25 cellular contexts compared by ENCODE assay signal in genomic region chr2:39532933-39533332, GRCh38.
DNase-seq lines count a peak whose midpoint lies in the region; FAIRE-seq and TF ChIP-seq lines count a peak whose summit lies in the region.
"Had no signal": no experiment of that assay in that cellular context is flagged by ENCODE, and none has a peak within 500 bp of the region (broad histone marks: within the 10 kb centered on the region; RNA-seq: fewer than 3 reads in every experiment).

No MANE protein-coding gene starts in this region.

- no peak for TF ChIP-seq RAD21 in H1 (IDR thresholded peaks at IDR 0.05 in 1 of 2, conservative IDR thresholded peaks at IDR 0.05 in 1 of 2; ENCODE audit: low read depth in 2 of 2, low read length in 2 of 2)

- H2BK15ac ChIP-seq in H1 (ENCODE audit: low read length) (no peak overlapping the region), mesenchymal stem cell (ENCODE audit: low read depth, poor library complexity, severe bottlenecking) (no peak overlapping the region)

- peaks cover 0 to 2% (median 0%) of the 10 kb centered on the region in 4 experiments; a peak in 1 of 7 replicates for H3K4me1 ChIP-seq in H1 (replicated peaks in 1 of 4; ENCODE audit: control insufficient read depth in 3 of 4, insufficient read depth in 4 of 4, low read length in 3 of 4)
- H3K4me1 ChIP-seq in mesenchymal stem cell (ENCODE audit: control insufficient read depth, insufficient read depth, low read depth, low read length) = peaks cover 5% of the 10 kb centered on the region
- H3K4me1 ChIP-seq: BE2C had no signal

- peaks cover 4% of the 10 kb centered on the region for H3K4me1 Mint-ChIP-seq in activated T-helper 2 cell treated with anti-CD3 and anti-CD28 coated beads, Interferon-gamma antibody, Interleukin-2, Interleukin-4, amounts not matched to agents 10 μg/mL and 5 μg/mL and 100 μg/mL, durations not matched to agents 14 hours and 24 hours and 36 hours (ENCODE audit: low read depth)
- H3K4me1 Mint-ChIP-seq: CD14-positive monocyte; CD8-positive, alpha-beta memory T cell had no signal

- H3K23ac ChIP-seq in H1 (ENCODE audit: insufficient read length) (no peak overlapping the region), mesenchymal stem cell (ENCODE audit: low read length in 2 of 2) (peak overlapping the region in 1 of 2 experiments; percentile 91)

- H3K27ac ChIP-seq in H1 (ENCODE audit: low read depth, low read length) = no peak overlapping the region
- H3K27ac ChIP-seq in mesenchymal stem cell (ENCODE audit: low read length, poor library complexity, severe bottlenecking) = no peak overlapping the region
- H3K27ac ChIP-seq: A549, GM23248 had no signal

- intact Hi-C loops in activated T-helper 2 cell treated with anti-CD3 and anti-CD28 coated beads, Interferon-gamma antibody, Interleukin-2, Interleukin-4, amounts not matched to agents 10 μg/mL and 5 μg/mL and 100 μg/mL, durations not matched to agents 14 hours and 24 hours and 36 hours (cut with micrococcal nuclease) = no loop called here

- H3K36me3 ChIP-seq in H1 (ENCODE audit: control insufficient read depth in 2 of 4, insufficient read depth in 4 of 4, low read length in 3 of 4) = no peaks in the 10 kb centered on the region
- no peaks in the 10 kb centered on the region for H3K36me3 ChIP-seq in mesenchymal stem cell (ENCODE audit: control insufficient read depth in 1 of 2, insufficient read depth in 2 of 2, low read depth in 1 of 2, low read length in 2 of 2)
- H3K36me3 ChIP-seq: BE2C; BLaER1 treated with 17β-estradiol and CSF1 and Interleukin-3, amounts not matched to agents 10 nM and 100 nM had no signal

- CTCF ChIA-PET in H1 (lab: Charles Lee; ENCODE audit: partially characterized antibody) = interaction anchor here (1.3 to 1.9 kb wide), 2 partner anchors 17 to 196 kb away, joined by 4 to 6 read pairs; no protein-coding TSS in a partner anchor

- DNase-seq in NCI-H748 (lab: John Stamatoyannopoulos, UW; ENCODE audit: unreplicated experiment) (peak; percentile 48), NCI-H748 treated with DMSO at 0.1 percent for 48 hours (lab: John Stamatoyannopoulos, UW) (no peak), NCI-H146 (lab: John Stamatoyannopoulos, UW) (peak; percentile 87), H1 (ENCODE audit: low read depth in 1 of 2, low spot score in 2 of 2) (no peak), mesenchymal stem cell (no peak), NCI-H2029 (lab: John Stamatoyannopoulos, UW) (no peak)
- no peak for DNase-seq in activated T-helper 2 cell treated with anti-CD3 and anti-CD28 coated beads, Interferon-gamma antibody, Interleukin-2, Interleukin-4, amounts not matched to agents 10 μg/mL and 5 μg/mL and 100 μg/mL, durations not matched to agents 14 hours and 24 hours and 36 hours (ENCODE audit: low spot score)
- DNase-seq: 8988T; ACHN; AML-193; BE2C; CD4-positive, alpha-beta T cell; CD8-positive, alpha-beta memory T cell; DMS 273 treated with DMSO at 0.1 percent for 48 hours; DMS79; EL; GDM1; GM23248; H9 had no signal

- H3K4ac ChIP-seq in H1 (replicated peaks; ENCODE audit: insufficient read length, low read depth, low read length) (no peak overlapping the region), mesenchymal stem cell (ENCODE audit: low read depth in 1 of 2, low read length in 2 of 2) (no peak overlapping the region)

- H3K9ac ChIP-seq in H1 (replicated peaks in 1 of 4; ENCODE audit: extremely low read depth in 1 of 4, low read depth in 3 of 4, low read length in 3 of 4) = no peak overlapping the region
- H3K9ac ChIP-seq in mesenchymal stem cell (ENCODE audit: low read length) = no peak overlapping the region
- H3K9ac ChIP-seq: BLaER1 treated with 17β-estradiol and CSF1 and Interleukin-3, amounts not matched to agents 10 nM and 100 nM; GM23248 had no signal

- no peak overlapping the region for H3K27ac Mint-ChIP-seq in activated T-helper 2 cell treated with anti-CD3 and anti-CD28 coated beads, Interferon-gamma antibody, Interleukin-2, Interleukin-4, amounts not matched to agents 10 μg/mL and 5 μg/mL and 100 μg/mL, durations not matched to agents 14 hours and 24 hours and 36 hours
- H3K27ac Mint-ChIP-seq: CD14-positive monocyte; CD4-positive, alpha-beta T cell; CD8-positive, alpha-beta memory T cell had no signal

- no peak for TF ChIP-seq EP300 in H1 (IDR thresholded peaks at IDR 0.05; ENCODE audit: borderline replicate concordance in 1 of 2, low read depth in 2 of 2, low read length in 2 of 2)

- no peaks in the 10 kb centered on the region for H4K20me1 ChIP-seq in H1 (replicated peaks in 1 of 2; ENCODE audit: control insufficient read depth in 1 of 2, insufficient read depth in 2 of 2, low read length in 2 of 2)
- H4K20me1 ChIP-seq: BLaER1 treated with 17β-estradiol and CSF1 and Interleukin-3, amounts not matched to agents 10 nM and 100 nM had no signal

- no peaks in the 10 kb centered on the region for H3K23me2 ChIP-seq in H1 (ENCODE audit: low read depth, low read length)

- TF ChIP-seq CTCF in H1 (IDR thresholded peaks at IDR 0.05; ENCODE audit: control extremely low read depth in 1 of 3, insufficient read depth in 1 of 3, low read depth in 1 of 3, low read length in 3 of 3) = no peak

- no peak overlapping the region for H2AK5ac ChIP-seq in H1 (ENCODE audit: low read depth, low read length)
- H2AK5ac ChIP-seq in mesenchymal stem cell (ENCODE audit: low read length, severe bottlenecking) = peak overlapping the region; percentile 74

- H3K79me1 ChIP-seq in H1 (ENCODE audit: low read depth, low read length) (no peaks in the 10 kb centered on the region), mesenchymal stem cell (replicated peaks; ENCODE audit: low read length, poor library complexity, severe bottlenecking) (no peaks in the 10 kb centered on the region)

- no peak overlapping the region for H4K91ac ChIP-seq in H1 (replicated peaks; ENCODE audit: insufficient read length, low read length)
- H4K91ac ChIP-seq in mesenchymal stem cell (ENCODE audit: low read length) = peak overlapping the region; percentile 64

- H3K79me2 ChIP-seq in H1 (ENCODE audit: control insufficient read depth in 1 of 2, insufficient read depth in 2 of 2, low read length in 2 of 2) = no peaks in the 10 kb centered on the region

- H3K56ac ChIP-seq in H1 (replicated peaks; ENCODE audit: insufficient read length, low read depth, low read length) = no peak overlapping the region

- no peak overlapping the region for H4K5ac ChIP-seq in H1 (ENCODE audit: insufficient read length, low read depth, low read length)

- H3K18ac ChIP-seq in H1 (ENCODE audit: extremely low read depth, low read length) = peak overlapping the region; percentile 76; the same call in 1 of the 2 replicates
- peak overlapping the region in 1 of 2 experiments; percentile 65 for H3K18ac ChIP-seq in mesenchymal stem cell (ENCODE audit: low read depth in 1 of 2, low read length in 2 of 2)

- H3K36me3 Mint-ChIP-seq in activated T-helper 2 cell treated with anti-CD3 and anti-CD28 coated beads, Interferon-gamma antibody, Interleukin-2, Interleukin-4, amounts not matched to agents 10 μg/mL and 5 μg/mL and 100 μg/mL, durations not matched to agents 14 hours and 24 hours and 36 hours (ENCODE audit: low read depth) = no peaks in the 10 kb centered on the region
- H3K36me3 Mint-ChIP-seq: CD14-positive monocyte; CD8-positive, alpha-beta memory T cell had no signal

- WGBS in H1 (ENCODE audit: extremely low coverage in 1 of 2, insufficient coverage in 1 of 2, insufficient read length in 1 of 2, insufficient replicate concordance in 2 of 2, low coverage in 1 of 2, low lambda C conversion rate in 2 of 2, missing lambda C conversion rate in 1 of 2), 2 experiments = 91% methylated on average over 4 of the region's 4 CpGs; no CpG with 5 or more reads in 1 of the 2 experiments
- over 99% methylated on average over 4 of the region's 4 CpGs for WGBS in mesenchymal stem cell

- FAIRE-seq in H1 (lab: Jason Lieb, UNC) = no peak
- FAIRE-seq: D721Med, GM12878, GM19239 had no signal

- no peaks in the 10 kb centered on the region for H3K9me3 ChIP-seq in H1 (ENCODE audit: insufficient read depth in 2 of 2, low read depth in 1 of 2, low read length in 1 of 2)
- no peaks in the 10 kb centered on the region for H3K9me3 ChIP-seq in mesenchymal stem cell (ENCODE audit: control insufficient read depth, low read length)
- H3K9me3 ChIP-seq: A549, BE2C had no signal

- H4K8ac ChIP-seq in H1 (ENCODE audit: extremely low read depth, insufficient read depth, low read length) = no peak overlapping the region
- peak overlapping the region; percentile 59 for H4K8ac ChIP-seq in mesenchymal stem cell (ENCODE audit: low read length)

- no peak overlapping the region for H3K4me2 ChIP-seq in H1 (ENCODE audit: insufficient read depth in 1 of 2, low read depth in 2 of 2, low read length in 2 of 2)
- H3K4me2 ChIP-seq in mesenchymal stem cell (ENCODE audit: low read length, poor library complexity, severe bottlenecking) = no peak overlapping the region
- H3K4me2 ChIP-seq: A549 had no signal

- H3K14ac ChIP-seq in H1 (ENCODE audit: insufficient read length) (no peak overlapping the region), mesenchymal stem cell (ENCODE audit: low read length in 2 of 2) (no peak overlapping the region)

- H2BK5ac ChIP-seq in H1 (ENCODE audit: low read depth, low read length) (no peak overlapping the region), mesenchymal stem cell (ENCODE audit: low read depth, low read length, poor library complexity, severe bottlenecking) (no peak overlapping the region)

- H3K27me3 ChIP-seq in H1 (replicated peaks in 1 of 4; ENCODE audit: control insufficient read depth in 3 of 4, extremely low read depth in 1 of 4, insufficient read depth in 3 of 4, low read length in 3 of 4) (no peaks in the 10 kb centered on the region), mesenchymal stem cell (ENCODE audit: control insufficient read depth in 1 of 2, insufficient read depth in 1 of 2, low read length in 2 of 2) (no peaks in the 10 kb centered on the region)
- H3K27me3 ChIP-seq: BE2C; BLaER1 treated with 17β-estradiol and CSF1 and Interleukin-3, amounts not matched to agents 10 nM and 100 nM had no signal

- H3K27me3 Mint-ChIP-seq in activated T-helper 2 cell treated with anti-CD3 and anti-CD28 coated beads, Interferon-gamma antibody, Interleukin-2, Interleukin-4, amounts not matched to agents 10 μg/mL and 5 μg/mL and 100 μg/mL, durations not matched to agents 14 hours and 24 hours and 36 hours (ENCODE audit: low read depth) = peaks cover 5% of the 10 kb centered on the region
- H3K27me3 Mint-ChIP-seq: CD4-positive, alpha-beta T cell had no signal

- no peak overlapping the region for H3K4me3 ChIP-seq in H1 (ENCODE audit: extremely low read depth in 1 of 4, insufficient read depth in 2 of 4, low read depth in 3 of 4, low read length in 4 of 4)
- no peak overlapping the region for H3K4me3 ChIP-seq in mesenchymal stem cell (ENCODE audit: insufficient read depth in 1 of 2, low read depth in 1 of 2, low read length in 2 of 2)
- H3K4me3 ChIP-seq: A549; BLaER1 treated with 17β-estradiol and CSF1 and Interleukin-3, amounts not matched to agents 10 nM and 100 nM; GM12878; GM23248 had no signal

- H3K9me3 Mint-ChIP-seq in activated T-helper 2 cell treated with anti-CD3 and anti-CD28 coated beads, Interferon-gamma antibody, Interleukin-2, Interleukin-4, amounts not matched to agents 10 μg/mL and 5 μg/mL and 100 μg/mL, durations not matched to agents 14 hours and 24 hours and 36 hours = peaks cover under 1% of the 10 kb centered on the region
- H3K9me3 Mint-ChIP-seq: CD4-positive, alpha-beta T cell; CD8-positive, alpha-beta memory T cell had no signal

- H3K4me3 Mint-ChIP-seq in activated T-helper 2 cell treated with anti-CD3 and anti-CD28 coated beads, Interferon-gamma antibody, Interleukin-2, Interleukin-4, amounts not matched to agents 10 μg/mL and 5 μg/mL and 100 μg/mL, durations not matched to agents 14 hours and 24 hours and 36 hours (ENCODE audit: low read depth) = no peak overlapping the region
- H3K4me3 Mint-ChIP-seq: CD14-positive monocyte; CD4-positive, alpha-beta T cell; CD8-positive, alpha-beta memory T cell; H9 had no signal

- H2AFZ ChIP-seq in H1 (ENCODE audit: low read length) (no peak overlapping the region), mesenchymal stem cell (ENCODE audit: low read depth, low read length) (no peak overlapping the region)
- H2AFZ ChIP-seq: GM23248 had no signal

- H2BK12ac ChIP-seq in H1 (ENCODE audit: low read depth, low read length) = no peak overlapping the region
- peak overlapping the region; percentile 82 to 90 for H2BK12ac ChIP-seq in mesenchymal stem cell (ENCODE audit: low read length in 2 of 2)

- H2BK120ac ChIP-seq in H1 (replicated peaks; ENCODE audit: low read depth, low read length) = no peak overlapping the region
- H2BK120ac ChIP-seq in mesenchymal stem cell (ENCODE audit: low read depth, low read length) = peak overlapping the region; percentile 57

- no peak overlapping the region for H2BK20ac ChIP-seq in H1 (ENCODE audit: low read length)

- POLR2A ChIA-PET in H1 (lab: Charles Lee; ENCODE audit: partially characterized antibody) = no interaction called here

- TF ChIP-seq POLR2A in H1 (IDR thresholded peaks at IDR 0.05; ENCODE audit: control extremely low read depth in 1 of 2, low read depth in 2 of 2, low read length in 2 of 2) = no peak

Comparison
In these comparisons a context has a peak if more than half of its experiments do, and no peak if none do; other contexts are left out.
1. DNase-seq: peak in NCI-H748 (single experiment) and NCI-H146 (single experiment); none in NCI-H748 treated with DMSO at 0.1 percent for 48 hours (single experiment), H1 (0 of 2), mesenchymal stem cell (single experiment), NCI-H2029 (single experiment) and activated T-helper 2 cell treated with anti-CD3 and anti-CD28 coated beads, Interferon-gamma antibody, Interleukin-2, Interleukin-4, amounts not matched to agents 10 μg/mL and 5 μg/mL and 100 μg/mL, durations not matched to agents 14 hours and 24 hours and 36 hours (single experiment).